1 cellular context compared by ENCODE assay signal in the genomic region with DNA sequence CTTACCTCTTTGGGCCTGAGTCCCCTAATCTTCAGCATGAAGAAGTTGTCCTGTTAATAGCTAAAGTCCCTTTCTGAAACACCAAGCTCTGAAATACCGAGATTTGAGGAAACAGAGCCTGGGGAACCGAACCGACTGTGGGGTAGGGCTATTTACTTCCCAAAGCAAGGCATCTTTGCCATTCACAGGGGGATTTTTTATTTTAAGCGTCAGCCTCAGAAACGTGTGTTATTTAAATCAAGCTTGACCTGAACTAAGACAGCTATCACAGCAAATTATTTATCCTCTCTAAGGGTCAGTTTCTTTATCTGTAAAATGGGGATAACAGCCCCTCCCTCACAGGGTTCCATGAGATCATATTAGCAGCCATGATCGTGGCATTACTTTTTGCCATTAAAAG.
TF ChIP-seq lines count a peak whose summit lies in the region.

No MANE protein-coding gene starts in this region.

TF ChIP-seq in GM23338, 12 proteins besides CTCF, POLR2A, EP300 and RAD21 (continued from another document):
- TF ChIP-seq, protein P1, sequence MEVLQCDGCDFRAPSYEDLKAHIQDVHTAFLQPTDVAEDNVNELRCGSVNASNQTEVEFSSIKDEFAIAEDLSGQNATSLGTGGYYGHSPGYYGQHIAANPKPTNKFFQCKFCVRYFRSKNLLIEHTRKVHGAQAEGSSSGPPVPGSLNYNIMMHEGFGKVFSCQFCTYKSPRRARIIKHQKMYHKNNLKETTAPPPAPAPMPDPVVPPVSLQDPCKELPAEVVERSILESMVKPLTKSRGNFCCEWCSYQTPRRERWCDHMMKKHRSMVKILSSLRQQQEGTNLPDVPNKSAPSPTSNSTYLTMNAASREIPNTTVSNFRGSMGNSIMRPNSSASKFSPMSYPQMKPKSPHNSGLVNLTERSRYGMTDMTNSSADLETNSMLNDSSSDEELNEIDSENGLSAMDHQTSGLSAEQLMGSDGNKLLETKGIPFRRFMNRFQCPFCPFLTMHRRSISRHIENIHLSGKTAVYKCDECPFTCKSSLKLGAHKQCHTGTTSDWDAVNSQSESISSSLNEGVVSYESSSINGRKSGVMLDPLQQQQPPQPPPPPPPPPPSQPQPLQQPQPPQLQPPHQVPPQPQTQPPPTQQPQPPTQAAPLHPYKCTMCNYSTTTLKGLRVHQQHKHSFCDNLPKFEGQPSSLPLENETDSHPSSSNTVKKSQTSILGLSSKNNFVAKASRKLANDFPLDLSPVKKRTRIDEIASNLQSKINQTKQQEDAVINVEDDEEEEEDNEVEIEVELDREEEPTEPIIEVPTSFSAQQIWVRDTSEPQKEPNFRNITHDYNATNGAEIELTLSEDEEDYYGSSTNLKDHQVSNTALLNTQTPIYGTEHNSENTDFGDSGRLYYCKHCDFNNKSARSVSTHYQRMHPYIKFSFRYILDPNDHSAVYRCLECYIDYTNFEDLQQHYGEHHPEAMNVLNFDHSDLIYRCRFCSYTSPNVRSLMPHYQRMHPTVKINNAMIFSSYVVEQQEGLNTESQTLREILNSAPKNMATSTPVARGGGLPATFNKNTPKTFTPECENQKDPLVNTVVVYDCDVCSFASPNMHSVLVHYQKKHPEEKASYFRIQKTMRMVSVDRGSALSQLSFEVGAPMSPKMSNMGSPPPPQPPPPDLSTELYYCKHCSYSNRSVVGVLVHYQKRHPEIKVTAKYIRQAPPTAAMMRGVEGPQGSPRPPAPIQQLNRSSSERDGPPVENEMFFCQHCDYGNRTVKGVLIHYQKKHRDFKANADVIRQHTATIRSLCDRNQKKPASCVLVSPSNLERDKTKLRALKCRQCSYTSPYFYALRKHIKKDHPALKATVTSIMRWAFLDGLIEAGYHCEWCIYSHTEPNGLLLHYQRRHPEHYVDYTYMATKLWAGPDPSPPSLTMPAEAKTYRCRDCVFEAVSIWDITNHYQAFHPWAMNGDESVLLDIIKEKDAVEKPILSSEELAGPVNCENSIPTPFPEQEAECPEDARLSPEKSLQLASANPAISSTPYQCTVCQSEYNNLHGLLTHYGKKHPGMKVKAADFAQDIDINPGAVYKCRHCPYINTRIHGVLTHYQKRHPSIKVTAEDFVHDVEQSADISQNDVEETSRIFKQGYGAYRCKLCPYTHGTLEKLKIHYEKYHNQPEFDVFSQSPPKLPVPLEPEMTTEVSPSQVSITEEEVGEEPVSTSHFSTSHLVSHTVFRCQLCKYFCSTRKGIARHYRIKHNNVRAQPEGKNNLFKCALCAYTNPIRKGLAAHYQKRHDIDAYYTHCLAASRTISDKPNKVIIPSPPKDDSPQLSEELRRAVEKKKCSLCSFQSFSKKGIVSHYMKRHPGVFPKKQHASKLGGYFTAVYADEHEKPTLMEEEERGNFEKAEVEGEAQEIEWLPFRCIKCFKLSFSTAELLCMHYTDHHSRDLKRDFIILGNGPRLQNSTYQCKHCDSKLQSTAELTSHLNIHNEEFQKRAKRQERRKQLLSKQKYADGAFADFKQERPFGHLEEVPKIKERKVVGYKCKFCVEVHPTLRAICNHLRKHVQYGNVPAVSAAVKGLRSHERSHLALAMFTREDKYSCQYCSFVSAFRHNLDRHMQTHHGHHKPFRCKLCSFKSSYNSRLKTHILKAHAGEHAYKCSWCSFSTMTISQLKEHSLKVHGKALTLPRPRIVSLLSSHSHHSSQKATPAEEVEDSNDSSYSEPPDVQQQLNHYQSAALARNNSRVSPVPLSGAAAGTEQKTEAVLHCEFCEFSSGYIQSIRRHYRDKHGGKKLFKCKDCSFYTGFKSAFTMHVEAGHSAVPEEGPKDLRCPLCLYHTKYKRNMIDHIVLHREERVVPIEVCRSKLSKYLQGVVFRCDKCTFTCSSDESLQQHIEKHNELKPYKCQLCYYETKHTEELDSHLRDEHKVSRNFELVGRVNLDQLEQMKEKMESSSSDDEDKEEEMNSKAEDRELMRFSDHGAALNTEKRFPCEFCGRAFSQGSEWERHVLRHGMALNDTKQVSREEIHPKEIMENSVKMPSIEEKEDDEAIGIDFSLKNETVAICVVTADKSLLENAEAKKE (CRISPR knock-in tag; IDR thresholded peaks at IDR 0.05): no peak
- no peak for TF ChIP-seq EZH2phosphoT487 (IDR thresholded peaks at IDR 0.05; ENCODE audit: unreplicated experiment)
- TF ChIP-seq ZNF114 (CRISPR knock-in tag; IDR thresholded peaks at IDR 0.05): no peak
- TF ChIP-seq EZH2 (IDR thresholded peaks at IDR 0.05; ENCODE audit: low read depth, unreplicated experiment): no peak
- TF ChIP-seq CREB1 (CRISPR knock-in tag; IDR thresholded peaks at IDR 0.05; ENCODE audit: low read depth): no peak
- no peak for TF ChIP-seq JUNB (IDR thresholded peaks at IDR 0.05; ENCODE audit: unreplicated experiment)
- TF ChIP-seq NANOG (IDR thresholded peaks at IDR 0.05; ENCODE audit: borderline replicate concordance): no peak
- no peak for TF ChIP-seq STAT1 (IDR thresholded peaks at IDR 0.05; ENCODE audit: unreplicated experiment)
- TF ChIP-seq POLR2AphosphoS5 (IDR thresholded peaks at IDR 0.05; ENCODE audit: low read depth): no peak
- TF ChIP-seq, protein P2, sequence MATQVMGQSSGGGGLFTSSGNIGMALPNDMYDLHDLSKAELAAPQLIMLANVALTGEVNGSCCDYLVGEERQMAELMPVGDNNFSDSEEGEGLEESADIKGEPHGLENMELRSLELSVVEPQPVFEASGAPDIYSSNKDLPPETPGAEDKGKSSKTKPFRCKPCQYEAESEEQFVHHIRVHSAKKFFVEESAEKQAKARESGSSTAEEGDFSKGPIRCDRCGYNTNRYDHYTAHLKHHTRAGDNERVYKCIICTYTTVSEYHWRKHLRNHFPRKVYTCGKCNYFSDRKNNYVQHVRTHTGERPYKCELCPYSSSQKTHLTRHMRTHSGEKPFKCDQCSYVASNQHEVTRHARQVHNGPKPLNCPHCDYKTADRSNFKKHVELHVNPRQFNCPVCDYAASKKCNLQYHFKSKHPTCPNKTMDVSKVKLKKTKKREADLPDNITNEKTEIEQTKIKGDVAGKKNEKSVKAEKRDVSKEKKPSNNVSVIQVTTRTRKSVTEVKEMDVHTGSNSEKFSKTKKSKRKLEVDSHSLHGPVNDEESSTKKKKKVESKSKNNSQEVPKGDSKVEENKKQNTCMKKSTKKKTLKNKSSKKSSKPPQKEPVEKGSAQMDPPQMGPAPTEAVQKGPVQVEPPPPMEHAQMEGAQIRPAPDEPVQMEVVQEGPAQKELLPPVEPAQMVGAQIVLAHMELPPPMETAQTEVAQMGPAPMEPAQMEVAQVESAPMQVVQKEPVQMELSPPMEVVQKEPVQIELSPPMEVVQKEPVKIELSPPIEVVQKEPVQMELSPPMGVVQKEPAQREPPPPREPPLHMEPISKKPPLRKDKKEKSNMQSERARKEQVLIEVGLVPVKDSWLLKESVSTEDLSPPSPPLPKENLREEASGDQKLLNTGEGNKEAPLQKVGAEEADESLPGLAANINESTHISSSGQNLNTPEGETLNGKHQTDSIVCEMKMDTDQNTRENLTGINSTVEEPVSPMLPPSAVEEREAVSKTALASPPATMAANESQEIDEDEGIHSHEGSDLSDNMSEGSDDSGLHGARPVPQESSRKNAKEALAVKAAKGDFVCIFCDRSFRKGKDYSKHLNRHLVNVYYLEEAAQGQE (IDR thresholded peaks at IDR 0.05; ENCODE audit: unreplicated experiment): no peak
- TF ChIP-seq, protein P3, sequence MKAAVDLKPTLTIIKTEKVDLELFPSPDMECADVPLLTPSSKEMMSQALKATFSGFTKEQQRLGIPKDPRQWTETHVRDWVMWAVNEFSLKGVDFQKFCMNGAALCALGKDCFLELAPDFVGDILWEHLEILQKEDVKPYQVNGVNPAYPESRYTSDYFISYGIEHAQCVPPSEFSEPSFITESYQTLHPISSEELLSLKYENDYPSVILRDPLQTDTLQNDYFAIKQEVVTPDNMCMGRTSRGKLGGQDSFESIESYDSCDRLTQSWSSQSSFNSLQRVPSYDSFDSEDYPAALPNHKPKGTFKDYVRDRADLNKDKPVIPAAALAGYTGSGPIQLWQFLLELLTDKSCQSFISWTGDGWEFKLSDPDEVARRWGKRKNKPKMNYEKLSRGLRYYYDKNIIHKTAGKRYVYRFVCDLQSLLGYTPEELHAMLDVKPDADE (IDR thresholded peaks at IDR 0.05): no peak
